10 cellular contexts compared by ENCODE assay signal in genomic region chr9:17802249-17802857, GRCh38.
DNase-seq lines count a peak whose midpoint lies in the region; ATAC-seq and TF ChIP-seq lines count a peak whose summit lies in the region.
"Had no signal": no experiment of that assay in that cellular context is flagged by ENCODE, and none has a peak within 500 bp of the region (broad histone marks: within the 10 kb centered on the region; RNA-seq: fewer than 3 reads in every experiment).

No MANE protein-coding gene starts in this region.

- H3K4me3 ChIP-seq in gastroesophageal sphincter, result no peak overlapping the region
- no peak overlapping the region for H3K4me3 ChIP-seq in CD8-positive, alpha-beta T cell (ENCODE audit: low read depth, low read length)

- TF ChIP-seq EP300 in gastroesophageal sphincter (IDR thresholded peaks at IDR 0.05), result no peak

- no peaks in the 10 kb centered on the region for H3K36me3 Mint-ChIP-seq in CD8-positive, alpha-beta T cell
- H3K36me3 Mint-ChIP-seq: IgD-negative memory B cell had no signal

- POLR2A ChIA-PET in RWPE1 (lab: Yijun Ruan, JAX; ENCODE audit: low non-redundant PET), result no interaction called here
- POLR2A ChIA-PET in CD8-positive, alpha-beta T cell (lab: Charles Lee), result no interaction called here

- H3K4me3 Mint-ChIP-seq in CD8-positive, alpha-beta T cell, result no peak overlapping the region
- H3K4me3 Mint-ChIP-seq: activated T-cell treated with anti-CD3 and anti-CD28 coated beads, Interleukin-2, amount 50 U/mL, for 4 hours; IgD-negative memory B cell had no signal

- no peaks in the 10 kb centered on the region for H3K9me3 Mint-ChIP-seq in CD8-positive, alpha-beta T cell
- H3K9me3 Mint-ChIP-seq: activated T-cell treated with anti-CD3 and anti-CD28 coated beads, Interleukin-2, amount 50 U/mL, for 4 hours had no signal

- H3K27me3 ChIP-seq in gastroesophageal sphincter, result no peaks in the 10 kb centered on the region
- H3K27me3 ChIP-seq in CD8-positive, alpha-beta T cell (ENCODE audit: insufficient read depth, low read length), result no peaks in the 10 kb centered on the region

- no peaks in the 10 kb centered on the region for H3K4me1 Mint-ChIP-seq in CD8-positive, alpha-beta T cell (ENCODE audit: low read depth)
- H3K4me1 Mint-ChIP-seq: IgD-negative memory B cell had no signal

- no peaks in the 10 kb centered on the region for H3K36me3 ChIP-seq in gastroesophageal sphincter
- H3K36me3 ChIP-seq in CD8-positive, alpha-beta T cell (ENCODE audit: insufficient read depth, low read length), result no peaks in the 10 kb centered on the region

- intact Hi-C loops in CD8-positive, alpha-beta T cell (cut with DNase I, micrococcal nuclease), result no loop called here

- 40 to 44% methylated on average over 3 of the region's 3 CpGs for WGBS in gastroesophageal sphincter (ENCODE audit: low coverage in 1 of 2), 2 donors

- in situ Hi-C loops in ACHN (cut with HindIII; ENCODE audit: low pct_ligation_motif_present, low pct_unique_long_range_greater_than_20kb, low sequenced_read_pairs), result no loop called here

- no peak overlapping the region for H3K27ac ChIP-seq in RWPE1
- H3K27ac ChIP-seq in gastroesophageal sphincter, result no peak overlapping the region
- no peak overlapping the region for H3K27ac ChIP-seq in CD8-positive, alpha-beta T cell (ENCODE audit: low read depth, low read length)

- CTCF ChIA-PET in RWPE1 (lab: Yijun Ruan, JAX), result interaction anchor here (0.5 to 1.3 kb wide), 6 partner anchors 8 to 741 kb away, joined by 3 to 6 read pairs (median 4); no protein-coding TSS in a partner anchor
- CTCF ChIA-PET in CD8-positive, alpha-beta T cell (lab: Charles Lee), result interaction anchor here (1.7 kb wide), 1 partner anchor 9 kb away, joined by 6 read pairs; no protein-coding TSS in a partner anchor

- H3K27me3 Mint-ChIP-seq in CD8-positive, alpha-beta T cell (ENCODE audit: low read depth), result no peaks in the 10 kb centered on the region
- H3K27me3 Mint-ChIP-seq: IgD-negative memory B cell had no signal

- no peak for ATAC-seq in gastroesophageal sphincter
- ATAC-seq in CD8-positive, alpha-beta T cell, result no peak
- no peak for ATAC-seq in GM21619 (IDR thresholded peaks at IDR 0.05; ENCODE audit: unreplicated experiment)
- ATAC-seq: activated T-cell treated with anti-CD3 and anti-CD28 coated beads, Interleukin-2, amount 50 U/mL, for 4 hours had no signal

- no peaks in the 10 kb centered on the region for H3K9me3 ChIP-seq in gastroesophageal sphincter
- H3K9me3 ChIP-seq in CD8-positive, alpha-beta T cell (ENCODE audit: low read length), result no peaks in the 10 kb centered on the region

- DNase-seq in ACHN, result peak; percentile 8
- peak; percentile 9 for DNase-seq in RWPE1 (ENCODE audit: low spot score)
- DNase-seq in CD8-positive, alpha-beta T cell, result no peak
- no peak for DNase-seq in middle frontal gyrus (ENCODE audit: extremely low spot score, low spot score)
- no peak for DNase-seq in T-helper 2 cell
- DNase-seq: activated T-cell treated with anti-CD3 and anti-CD28 coated beads, Interleukin-2, amount 50 U/mL, for 4 hours had no signal

- peak; percentile 43 for TF ChIP-seq CTCF in GM12873 (IDR thresholded peaks at IDR 0.05; ENCODE audit: insufficient read depth, low read depth, low read length, missing control alignments)
- TF ChIP-seq CTCF in RWPE1 (conservative IDR thresholded peaks at IDR 0.05; ENCODE audit: low read depth), result peak; percentile 66
- peak; percentile 35 to 60 (median 55) for TF ChIP-seq CTCF in gastroesophageal sphincter (IDR thresholded peaks at IDR 0.05)
- TF ChIP-seq CTCF in CD8-positive, alpha-beta T cell (IDR thresholded peaks at IDR 0.05), result no peak

- no peaks in the 10 kb centered on the region for H3K4me1 ChIP-seq in gastroesophageal sphincter
- no peaks in the 10 kb centered on the region for H3K4me1 ChIP-seq in CD8-positive, alpha-beta T cell (ENCODE audit: insufficient read depth, low read length)

- TF ChIP-seq POLR2A in gastroesophageal sphincter (IDR thresholded peaks at IDR 0.05), result no peak

- H3K27ac Mint-ChIP-seq in CD8-positive, alpha-beta T cell, result no peak overlapping the region
- H3K27ac Mint-ChIP-seq: IgD-negative memory B cell had no signal

Comparison
In these comparisons a context has a peak if more than half of its experiments do, and no peak if none do; other contexts are left out.
1. DNase-seq: peak in ACHN (single experiment) and RWPE1 (single experiment); none in CD8-positive, alpha-beta T cell (0 of 7), middle frontal gyrus (single experiment) and T-helper 2 cell (0 of 5).